ENCODE assay signal across 9 cellular contexts in the genomic region with DNA sequence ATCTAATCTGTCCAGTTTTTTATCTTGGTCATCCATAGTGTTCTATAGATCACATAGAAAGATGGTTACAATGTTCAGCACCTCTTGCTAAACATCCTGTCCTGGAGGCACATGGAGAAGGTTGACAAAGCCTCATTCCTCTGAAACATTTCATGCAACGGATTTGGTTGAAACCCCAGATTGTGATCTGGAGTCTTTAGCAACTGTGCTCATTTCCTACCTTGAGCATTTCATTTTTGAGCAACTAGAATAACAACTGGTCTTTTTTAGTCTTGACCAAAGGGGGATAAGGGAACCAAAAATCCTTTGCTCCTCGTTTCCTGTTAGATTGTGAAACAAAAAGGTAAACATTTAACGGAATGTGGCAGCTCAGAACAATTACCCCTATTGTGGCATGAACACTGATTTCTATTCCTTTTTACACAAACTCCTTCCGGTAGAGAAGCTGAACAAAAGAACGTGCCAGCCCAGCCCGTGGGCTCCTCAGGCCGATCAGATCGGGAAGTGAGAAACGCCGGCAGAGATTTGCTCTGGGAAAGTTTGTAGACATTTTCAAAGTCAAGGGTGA.
A peak's percentile ranks its signal among the peaks of the same experiment; 100 is the strongest.
DNase-seq lines count a peak whose midpoint lies in the region; ATAC-seq and TF ChIP-seq lines count a peak whose summit lies in the region.
"Had no signal": no experiment of that assay in that cellular context is flagged by ENCODE, and none has a peak within 500 bp of the region (broad histone marks: within the 10 kb centered on the region; RNA-seq: fewer than 3 reads in every experiment).

No MANE protein-coding gene starts in this region.

- H3K27ac ChIP-seq in ascending aorta (peak overlapping the region; percentile 95 to 96), subcutaneous abdominal adipose tissue (ENCODE audit: low read depth, low read length) (peak overlapping the region; percentile 97)

- intact Hi-C loops in ascending aorta (cut with DNase I): loop anchor here (1.0 to 2.0 kb wide), 6 partner anchors 13 to 93 kb away; no protein-coding TSS in a partner anchor

- TF ChIP-seq CTCF in ascending aorta (IDR thresholded peaks at IDR 0.05): no peak

- peaks cover 31 to 68% of the 10 kb centered on the region in 2 donors for H3K4me1 ChIP-seq in ascending aorta
- H3K4me1 ChIP-seq in subcutaneous abdominal adipose tissue (ENCODE audit: control insufficient read depth in 5 of 5, insufficient read depth in 5 of 5, low read length in 5 of 5): peaks cover 7 to 52% (median 50%) of the 10 kb centered on the region in 5 donors

- H3K9ac ChIP-seq in subcutaneous abdominal adipose tissue (ENCODE audit: low read length in 5 of 5): peak overlapping the region in 4 of 5 donors; percentile 35 to 87 (median 56)

- H3K36me3 ChIP-seq in ascending aorta: no peaks in the 10 kb centered on the region
- H3K36me3 ChIP-seq in subcutaneous abdominal adipose tissue (ENCODE audit: control insufficient read depth in 5 of 5, insufficient read depth in 5 of 5, low read length in 5 of 5): no peaks in the 10 kb centered on the region

- H3K9me3 ChIP-seq in ascending aorta: no peaks in the 10 kb centered on the region
- peaks cover 0 to 4% (median 0%) of the 10 kb centered on the region in 5 donors for H3K9me3 ChIP-seq in subcutaneous abdominal adipose tissue (ENCODE audit: control insufficient read depth in 5 of 5, low read length in 5 of 5)

- H3K4me3 ChIP-seq in ascending aorta: peak overlapping the region; percentile 1 to 26
- H3K4me3 ChIP-seq in subcutaneous abdominal adipose tissue (ENCODE audit: low read depth in 1 of 5, low read length in 5 of 5): peak overlapping the region in 3 of 5 donors; percentile 13 to 42 (median 30)

- no peaks in the 10 kb centered on the region for H3K27me3 ChIP-seq in ascending aorta
- no peaks in the 10 kb centered on the region for H3K27me3 ChIP-seq in subcutaneous abdominal adipose tissue (ENCODE audit: control insufficient read depth in 5 of 5, insufficient read depth in 4 of 5, low read length in 5 of 5)

- no peak for ATAC-seq in HG03520 (IDR thresholded peaks at IDR 0.05; ENCODE audit: unreplicated experiment)
- ATAC-seq in GM18511 (IDR thresholded peaks at IDR 0.05; ENCODE audit: unreplicated experiment): no peak

- peak; percentile 3 for DNase-seq in NCI-H146 (lab: John Stamatoyannopoulos, UW)
- no peak for DNase-seq in NCI-H146 treated with DMSO at 0.1 percent for 48 hours (lab: John Stamatoyannopoulos, UW; ENCODE audit: unreplicated experiment)
- peak in 1 of 2 donors; percentile 63 for DNase-seq in ascending aorta (ENCODE audit: low spot score in 2 of 2)
- peak; percentile 15 for DNase-seq in left kidney (ENCODE audit: low read depth, low spot score)
- DNase-seq in activated naive CD4-positive, alpha-beta T cell treated with anti-CD3 and anti-CD28 coated beads, Interleukin-2, amount 50 U/mL, for 16 hours: no peak
- DNase-seq: 8988T had no signal

Comparison
In these comparisons a context has a peak if more than half of its experiments do, and no peak if none do; other contexts are left out.
1. DNase-seq: peak in NCI-H146 (single experiment) and left kidney (single experiment); none in NCI-H146 treated with DMSO at 0.1 percent for 48 hours (single experiment) and activated naive CD4-positive, alpha-beta T cell treated with anti-CD3 and anti-CD28 coated beads, Interleukin-2, amount 50 U/mL, for 16 hours (single experiment).